In genomic region chr1:66266350-66266749, GRCh38 we compare ENCODE assay signal across 12 cellular contexts.
DNase-seq lines count a peak whose midpoint lies in the region; ATAC-seq and TF ChIP-seq lines count a peak whose summit lies in the region.
"Had no signal": no experiment of that assay in that cellular context is flagged by ENCODE, and none has a peak within 500 bp of the region (broad histone marks: within the 10 kb centered on the region; RNA-seq: fewer than 3 reads in every experiment).

No MANE protein-coding gene starts in this region.

- peaks cover 0 to 52% of the 10 kb centered on the region in 2 donors for H3K4me1 ChIP-seq in right atrium auricular region

- no peak for DNase-seq in right atrium auricular region (ENCODE audit: low spot score)
- no peak for DNase-seq in Right ventricle myocardium inferior (ENCODE audit: missing footprints)
- DNase-seq in NCI-H345 treated with DMSO at 0.1 percent for 48 hours (lab: John Stamatoyannopoulos, UW; ENCODE audit: unreplicated experiment), result peak; percentile 90
- DNase-seq in epithelial cell of prostate (ENCODE audit: low read depth, low spot score), result no peak
- no peak for DNase-seq in globus pallidus (ENCODE audit: low spot score)
- DNase-seq: hypothalamus; stimulated activated naive CD4-positive, alpha-beta T cell; T-cell had no signal

- intact Hi-C loops in Right ventricle myocardium inferior (cut with DNase I), result no loop called here

- H3K27ac ChIP-seq in right atrium auricular region (peak overlapping the region; percentile 62 to 93), epithelial cell of prostate (peak overlapping the region; percentile 10), temporal lobe (ENCODE audit: low read depth, low read length) (peak overlapping the region; percentile 47)

- no peak for ATAC-seq in Right ventricle myocardium inferior
- no peak for ATAC-seq in HG03520 (IDR thresholded peaks at IDR 0.05; ENCODE audit: unreplicated experiment)
- no peak for ATAC-seq in GM21528 (IDR thresholded peaks at IDR 0.05; ENCODE audit: low FRiP score, unreplicated experiment)
- ATAC-seq: GM23338 had no signal

- H3K27me3 ChIP-seq in right atrium auricular region, result no peaks in the 10 kb centered on the region

- no peak for TF ChIP-seq CTCF in right atrium auricular region (IDR thresholded peaks at IDR 0.05)

- H3K9me3 ChIP-seq in right atrium auricular region, result no peaks in the 10 kb centered on the region

- H3K4me3 ChIP-seq in right atrium auricular region, result no peak overlapping the region
- H3K4me3 ChIP-seq: GM23338 had no signal

- H3K36me3 ChIP-seq in right atrium auricular region, result no peaks in the 10 kb centered on the region

Comparison
In these comparisons a context has a peak if more than half of its experiments do, and no peak if none do; other contexts are left out.
1. H3K27ac ChIP-seq: peak in every context shown above with its lines; median percentile 78 in right atrium auricular region; 47 in temporal lobe; 10 in epithelial cell of prostate.